Comparison of ENCODE assay signal across 9 cellular contexts in the genomic region with DNA sequence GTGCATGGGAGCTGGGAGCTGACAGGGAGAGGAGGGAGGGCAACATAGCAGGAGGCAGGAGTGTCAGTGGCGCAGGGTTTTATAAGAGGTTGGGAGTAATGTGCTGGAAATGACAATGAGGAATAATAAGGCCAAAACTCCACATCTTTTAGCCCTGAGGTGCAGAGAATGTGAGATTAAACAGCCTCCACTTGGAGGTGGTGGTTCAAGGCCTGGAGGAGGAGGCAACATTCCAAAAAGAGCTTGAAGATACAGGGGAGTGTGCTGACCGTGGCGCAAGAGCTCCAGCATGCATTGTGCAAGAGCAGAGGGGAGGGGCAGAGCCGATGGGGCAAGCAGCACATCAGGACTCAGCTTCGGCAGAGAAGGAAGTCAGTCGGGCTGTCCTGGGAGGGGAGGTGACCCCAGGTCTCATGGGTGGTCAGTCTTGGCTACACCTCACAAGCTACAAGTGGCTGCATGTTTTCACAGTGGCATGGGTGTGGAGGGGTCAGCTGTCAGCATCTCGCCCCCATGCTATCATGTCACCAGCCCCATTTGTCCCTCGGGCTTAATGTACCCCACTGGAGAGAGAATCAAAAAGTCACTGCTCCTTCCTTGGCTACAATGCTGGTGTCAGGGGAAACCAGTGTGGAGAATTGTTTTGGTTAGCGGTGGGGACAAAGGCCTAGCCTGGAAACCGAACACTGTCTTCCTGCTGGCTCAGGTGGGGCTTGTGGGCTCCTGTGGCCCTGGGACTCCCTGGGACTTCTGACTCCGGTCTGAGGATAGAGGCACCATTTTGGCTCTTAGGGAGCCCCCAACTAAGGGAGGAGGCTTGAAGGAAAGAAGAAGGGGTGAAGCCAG.
DNase-seq lines count a peak whose midpoint lies in the region; ATAC-seq, FAIRE-seq and TF ChIP-seq lines count a peak whose summit lies in the region.
"Had no signal": no experiment of that assay in that cellular context is flagged by ENCODE, and none has a peak within 500 bp of the region (broad histone marks: within the 10 kb centered on the region; RNA-seq: fewer than 3 reads in every experiment).

No MANE protein-coding gene starts in this region.

- CTCF ChIA-PET in CD8-positive, alpha-beta memory T cell (lab: Charles Lee) = interaction anchor here (0.7 kb wide), 1 partner anchor 10 kb away, joined by 3 read pairs; no protein-coding TSS in a partner anchor

- H3K27me3 Mint-ChIP-seq in CD8-positive, alpha-beta memory T cell = peaks cover 0 to 8% of the 10 kb centered on the region in 2 donors

- ATAC-seq in left lobe of liver (peak; percentile 95), GM21717 (IDR thresholded peaks at IDR 0.05; ENCODE audit: unreplicated experiment) (no peak)

- H3K4me3 Mint-ChIP-seq in CD8-positive, alpha-beta memory T cell = no peak overlapping the region

- TF ChIP-seq CTCF in bronchial epithelial cell (IDR thresholded peaks at IDR 0.05; ENCODE audit: insufficient read depth, low read length, severe bottlenecking) = no peak

- H3K4me1 Mint-ChIP-seq in CD8-positive, alpha-beta memory T cell = no peaks in the 10 kb centered on the region

- peak; percentile 47 for FAIRE-seq in bronchial epithelial cell (lab: Jason Lieb, UNC)

- POLR2A ChIA-PET in CD8-positive, alpha-beta memory T cell (lab: Charles Lee) = no interaction called here

- H3K27ac ChIP-seq in substantia nigra (ENCODE audit: low read depth, low read length, poor library complexity, severe bottlenecking) = peak overlapping the region; percentile 56
- H3K27ac ChIP-seq in CD8-positive, alpha-beta memory T cell (ENCODE audit: low read depth, low read length) = no peak overlapping the region

- H3K36me3 Mint-ChIP-seq in CD8-positive, alpha-beta memory T cell = peaks cover 0 to 21% (median 0%) of the 10 kb centered on the region in 3 donors

- no peaks in the 10 kb centered on the region for H3K36me3 ChIP-seq in bronchial epithelial cell (ENCODE audit: control insufficient read depth, insufficient read depth, low read length)
- no peaks in the 10 kb centered on the region for H3K36me3 ChIP-seq in CD8-positive, alpha-beta memory T cell (ENCODE audit: insufficient read depth, low read length)

- H3K4me1 ChIP-seq in CD8-positive, alpha-beta memory T cell (ENCODE audit: insufficient read depth, low read length) = no peaks in the 10 kb centered on the region

- peaks cover 0 to 9% (median 5%) of the 10 kb centered on the region in 5 donors for H3K9me3 Mint-ChIP-seq in CD8-positive, alpha-beta memory T cell

- no peak overlapping the region for H3K4me3 ChIP-seq in bronchial epithelial cell (ENCODE audit: low read depth, low read length)
- no peak overlapping the region for H3K4me3 ChIP-seq in CD8-positive, alpha-beta memory T cell (ENCODE audit: low read length)

- DNase-seq in HuH-7 (ENCODE audit: low spot score) (peak; percentile 69), bronchial epithelial cell (ENCODE audit: low read depth) (peak; percentile 74), left lobe of liver (ENCODE audit: low spot score) (peak; percentile 84), substantia nigra (lab: John Stamatoyannopoulos, UW) (peak in 25 of 49 donors; percentile 14 to 61 (median 35)), T-helper 2 cell (no peak), superior temporal gyrus (ENCODE audit: extremely low spot score) (no peak)
- no peak for DNase-seq in CD8-positive, alpha-beta memory T cell
- DNase-seq: activated CD8-positive, alpha-beta memory T cell treated with anti-CD3 and anti-CD28 coated beads, Interleukin-2, amount 50 U/mL, for 4 hours had no signal

- H3K27ac Mint-ChIP-seq in CD8-positive, alpha-beta memory T cell = peak overlapping the region in 2 of 8 donors; percentile 44 to 95

- no peaks in the 10 kb centered on the region for H3K27me3 ChIP-seq in bronchial epithelial cell (ENCODE audit: control insufficient read depth, insufficient read depth, low read length)
- no peaks in the 10 kb centered on the region for H3K27me3 ChIP-seq in CD8-positive, alpha-beta memory T cell (ENCODE audit: insufficient read depth, low read length, poor library complexity, severe bottlenecking)

- no peaks in the 10 kb centered on the region for H3K9me3 ChIP-seq in CD8-positive, alpha-beta memory T cell (ENCODE audit: low read length)

Comparison
In these comparisons a context has a peak if more than half of its experiments do, and no peak if none do; other contexts are left out.
1. DNase-seq: peak in HuH-7 (single experiment), bronchial epithelial cell (single experiment), left lobe of liver (single experiment) and substantia nigra (25 of 49); none in CD8-positive, alpha-beta memory T cell (0 of 5), T-helper 2 cell (0 of 5) and superior temporal gyrus (single experiment).